ENCODE assay signal across 6 cellular contexts in genomic region chr11:95111471-95111870, GRCh38. TPM values are rescaled to one million over a fixed set of nuclear protein-coding genes. Genes with fewer than 3 reads are reported as not detected.
DNase-seq lines count a peak whose midpoint lies in the region; ATAC-seq and TF ChIP-seq lines count a peak whose summit lies in the region.
"Not testable (repeated sequence)": the region's sequence is repeated elsewhere in the genome, so short reads cannot be mapped to it uniquely, and the experiment has no call there.

No MANE protein-coding gene starts in this region.

- H3K9ac ChIP-seq in HCT116 (ENCODE audit: low read length); smooth muscle cell (ENCODE audit: low read depth): not testable (repeated sequence)

- RAD21 ChIA-PET in HCT116 (lab: Charles Lee; ENCODE audit: low non-redundant PET in 1 of 2, low total read pairs in 2 of 2, uncharacterized antibody in 2 of 2, unreplicated experiment in 2 of 2) = not testable (repeated sequence)

- not testable (repeated sequence) for H3K27me3 ChIP-seq in HCT116 (ENCODE audit: insufficient read depth, low read length); psoas muscle (ENCODE audit: insufficient read depth in 3 of 3, low read length in 2 of 3); smooth muscle cell (ENCODE audit: low read depth)

- not testable (repeated sequence) for H3K36me3 ChIP-seq in HCT116 (ENCODE audit: control insufficient read depth in 1 of 2, insufficient read depth in 2 of 2, low read length in 2 of 2); psoas muscle (ENCODE audit: insufficient read depth in 1 of 2, low read depth in 1 of 2); smooth muscle cell (ENCODE audit: low read depth)

- WGBS in psoas muscle, 3 donors = 47 to 71% (median 57%) methylated on average over 3 of the region's 3 CpGs
- 56% methylated on average over 3 of the region's 3 CpGs for whole genome bisulfite sequencing in smooth muscle cell (ENCODE audit: low lambda C conversion rate)

- not testable (repeated sequence) for TF ChIP-seq CTCF in HCT116 (IDR thresholded peaks at IDR 0.05 in 2 of 3, conservative IDR thresholded peaks at IDR 0.05 in 1 of 3; ENCODE audit: borderline replicate concordance in 1 of 3, insufficient read depth in 1 of 3, low read depth in 2 of 3, low read length in 2 of 3); nephron (IDR thresholded peaks at IDR 0.05; ENCODE audit: unreplicated experiment in 3 of 3); psoas muscle (IDR thresholded peaks at IDR 0.05); smooth muscle cell (IDR thresholded peaks at IDR 0.05; ENCODE audit: borderline replicate concordance, insufficient read depth, poor library complexity, severe bottlenecking)

- CTCF ChIA-PET in HCT116 (lab: Charles Lee) = not testable (repeated sequence)

- peaks cover 30% of the 10 kb centered on the region for H3F3A ChIP-seq in smooth muscle cell (ENCODE audit: low read depth)

- TF ChIP-seq POLR2A in HCT116 (IDR thresholded peaks at IDR 0.05; ENCODE audit: borderline replicate concordance, extremely low read depth, insufficient read depth, insufficient read length) = not testable (repeated sequence)

- not testable (repeated sequence) for H4K20me1 ChIP-seq in HCT116 (ENCODE audit: insufficient read depth); smooth muscle cell (ENCODE audit: low read depth)

- H3K27ac Mint-ChIP-seq in activated CD4-positive, alpha-beta T cell treated with anti-CD3 and anti-CD28 coated beads, Interleukin-2, amount 10 ng/mL, durations not matched to agents 24 days and 14 days = peak overlapping the region; percentile 7
- H3K27ac Mint-ChIP-seq in nephron = peak overlapping the region in 1 of 3 experiments; percentile 65

- peaks cover 17% of the 10 kb centered on the region for H3K36me3 Mint-ChIP-seq in activated CD4-positive, alpha-beta T cell treated with anti-CD3 and anti-CD28 coated beads, Interleukin-2, amount 10 ng/mL, durations not matched to agents 24 days and 14 days (ENCODE audit: low read depth)
- H3K36me3 Mint-ChIP-seq in nephron (ENCODE audit: low read depth) = not testable (repeated sequence)

- TF ChIP-seq RAD21 in HCT116 (IDR thresholded peaks at IDR 0.05; ENCODE audit: low read depth) = not testable (repeated sequence)

- not testable (repeated sequence) for DNase-seq in HCT116 (ENCODE audit: low read depth, low spot score); activated CD4-positive, alpha-beta T cell treated with anti-CD3 and anti-CD28 coated beads, Interleukin-2, amount 10 ng/mL, durations not matched to agents 24 days and 14 days; epithelial cell of prostate (ENCODE audit: low read depth, low spot score); psoas muscle; smooth muscle cell (lab: John Stamatoyannopoulos, UW; ENCODE audit: unreplicated experiment)

- H3K27me3 Mint-ChIP-seq in activated CD4-positive, alpha-beta T cell treated with anti-CD3 and anti-CD28 coated beads, Interleukin-2, amount 10 ng/mL, durations not matched to agents 24 days and 14 days; nephron (ENCODE audit: low read depth): not testable (repeated sequence)

- not testable (repeated sequence) for H2AFZ ChIP-seq in HCT116 (ENCODE audit: low read depth, low read length, poor library complexity, severe bottlenecking); smooth muscle cell (ENCODE audit: low read depth)

- ATAC-seq in HCT116 = not testable (repeated sequence)
- ATAC-seq in psoas muscle = peak in 1 of 4 donors; percentile 11

- not testable (repeated sequence) for H3K4me3 ChIP-seq in HCT116 (replicated peaks in 1 of 2; ENCODE audit: low read depth in 1 of 2, low read length in 2 of 2); psoas muscle; smooth muscle cell

- not testable (repeated sequence) for H3K4me1 Mint-ChIP-seq in activated CD4-positive, alpha-beta T cell treated with anti-CD3 and anti-CD28 coated beads, Interleukin-2, amount 10 ng/mL, durations not matched to agents 24 days and 14 days
- peaks cover 53% of the 10 kb centered on the region for H3K4me1 Mint-ChIP-seq in nephron

- not testable (repeated sequence) for H3K9me3 Mint-ChIP-seq in activated CD4-positive, alpha-beta T cell treated with anti-CD3 and anti-CD28 coated beads, Interleukin-2, amount 10 ng/mL, durations not matched to agents 24 days and 14 days; nephron

- H3K4me2 ChIP-seq in HCT116 (ENCODE audit: low read length) (peak overlapping the region; percentile 31; the same call in 1 of the 2 replicates), smooth muscle cell (peak overlapping the region; percentile 43)

- not testable (repeated sequence) for BruUV-seq in HCT116 (replicated peaks; lab: Mats Ljungman, UMichigan)

- not testable (repeated sequence) for H3K9me3 ChIP-seq in HCT116 (ENCODE audit: control insufficient read depth in 1 of 2, insufficient read depth in 1 of 2, low read depth in 1 of 2, low read length in 2 of 2); psoas muscle; smooth muscle cell (replicated peaks; ENCODE audit: low read depth)

- H3K4me1 ChIP-seq in HCT116 (ENCODE audit: control insufficient read depth in 1 of 2, insufficient read depth in 2 of 2, low read length in 2 of 2) (peaks cover 42 to 60% of the 10 kb centered on the region in 2 experiments), psoas muscle (peaks cover 58% of the 10 kb centered on the region), smooth muscle cell (ENCODE audit: low read depth) (peaks cover 32% of the 10 kb centered on the region)

- not testable (repeated sequence) for H3K9me2 ChIP-seq in HCT116 (ENCODE audit: insufficient read depth)

- H3K79me2 ChIP-seq in HCT116 (ENCODE audit: insufficient read depth, low read length) = peaks cover 37% of the 10 kb centered on the region
- H3K79me2 ChIP-seq in smooth muscle cell (ENCODE audit: low read depth) = peaks cover 72% of the 10 kb centered on the region

- POLR2A ChIA-PET in HCT116 (lab: Charles Lee) = not testable (repeated sequence)

- intact Hi-C loops in HCT116 (cut with micrococcal nuclease); activated CD4-positive, alpha-beta T cell treated with anti-CD3 and anti-CD28 coated beads, Interleukin-2, amount 10 ng/mL, durations not matched to agents 24 days and 14 days (cut with micrococcal nuclease); psoas muscle (cut with DNase I): not testable (repeated sequence)

- not testable (repeated sequence) for H3K4me3 Mint-ChIP-seq in activated CD4-positive, alpha-beta T cell treated with anti-CD3 and anti-CD28 coated beads, Interleukin-2, amount 10 ng/mL, durations not matched to agents 24 days and 14 days
- peak overlapping the region in 2 of 3 experiments; percentile 9 to 48 for H3K4me3 Mint-ChIP-seq in nephron

- H3K27ac ChIP-seq in HCT116 (ENCODE audit: low read depth, low read length) = not testable (repeated sequence)
- H3K27ac ChIP-seq in epithelial cell of prostate (peak overlapping the region; percentile 33), psoas muscle (peak overlapping the region; percentile 94), smooth muscle cell (ENCODE audit: low read depth) (peak overlapping the region; percentile 84)

RNA-seq across cellular contexts. Expression of gene ENDOD1, which starts 21.8 kb away (rescaled TPM):
- total RNA-seq in HCT116 (2021; ENCODE audit: unreplicated experiment) (33.6 TPM), psoas muscle (10 to 100 TPM; 29.0 to 55.3 (median 41.3) TPM), smooth muscle cell (124 and 125 TPM in 2 replicates)
- 22.9 and 26.9 TPM in 2 replicates for polyA plus RNA-seq in HCT116 (2012)
- 34.1 and 34.3 TPM in 2 replicates for total RNA-seq in activated CD4-positive, alpha-beta T cell treated with anti-CD3 and anti-CD28 coated beads, Interleukin-2, amount 10 ng/mL, durations not matched to agents 24 days and 14 days
- polyA plus RNA-seq in psoas muscle (10 to 100 TPM in 2 of 3 donors, 1 to 10 TPM in 1; 9.8 to 22.5 (median 20.1) TPM), smooth muscle cell (44.8 and 46.7 TPM in 2 replicates)

RNA-seq across cellular contexts. Expression of gene SRSF8, which starts 44.8 kb away (rescaled TPM):
- total RNA-seq in HCT116 (2021; ENCODE audit: unreplicated experiment) (31.0 TPM), psoas muscle (10 to 100 TPM; 26.6 to 35.3 (median 29.7) TPM), smooth muscle cell (39.9 and 43.5 TPM in 2 replicates)
- polyA plus RNA-seq in HCT116 (2012) = 18.1 and 28.2 TPM in 2 replicates
- total RNA-seq in activated CD4-positive, alpha-beta T cell treated with anti-CD3 and anti-CD28 coated beads, Interleukin-2, amount 10 ng/mL, durations not matched to agents 24 days and 14 days = 45.9 and 46.0 TPM in 2 replicates
- polyA plus RNA-seq in psoas muscle (10 to 100 TPM; 17.7 to 24.8 (median 21.7) TPM), smooth muscle cell (40.5 and 50.6 TPM in 2 replicates)
